In the genomic region with DNA sequence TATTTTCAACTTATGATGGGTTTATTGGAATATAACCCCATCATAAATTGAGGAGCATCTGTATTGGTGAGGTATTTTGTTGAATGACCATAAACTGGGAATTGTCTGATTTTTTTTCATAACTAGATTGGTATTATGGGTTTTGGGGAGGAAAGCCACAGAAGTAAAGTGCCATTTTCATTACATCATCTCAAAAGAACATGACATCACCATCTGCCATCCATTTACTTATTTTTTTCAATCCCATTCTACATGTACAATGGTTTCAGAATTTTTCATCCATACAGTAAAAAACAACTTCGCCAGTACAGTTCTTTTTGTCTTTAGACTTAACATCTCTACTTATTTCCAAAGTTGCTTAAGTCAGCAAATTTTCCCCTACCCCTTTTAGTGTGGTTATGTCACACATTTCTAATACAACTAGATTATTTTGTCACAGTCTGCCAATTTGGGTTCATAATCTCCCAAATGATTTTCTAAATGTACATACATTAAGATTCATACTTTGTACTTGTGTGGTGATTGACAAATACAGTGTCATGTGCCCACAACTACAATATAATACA, we compare ENCODE assay signal across 34 cellular contexts.
"Had no signal": no experiment of that assay in that cellular context is flagged by ENCODE, and none has a peak within 500 bp of the region (broad histone marks: within the 10 kb centered on the region; RNA-seq: fewer than 3 reads in every experiment).

No MANE protein-coding gene starts in this region.

- H3K36me3 Mint-ChIP-seq: activated CD4-positive, alpha-beta memory T cell treated with anti-CD3 and anti-CD28 coated beads for 36 hours; activated naive CD4-positive, alpha-beta T cell treated with anti-CD3 and anti-CD28 coated beads, Interleukin-2, amount 10 ng/mL, durations not matched to agents 7 days and 5 days; activated naive CD4-positive, alpha-beta T cell treated with anti-CD3 and anti-CD28 coated beads, Interleukin-2, amount 50 U/mL, for 24 hours; activated naive CD8-positive, alpha-beta T cell; activated naive CD8-positive, alpha-beta T cell treated with anti-CD3 and anti-CD28 coated beads, Interleukin-2, amount 10 ng/mL, durations not matched to agents 7 days and 5 days had no signal

- H3K36me3 ChIP-seq: ascending aorta, brain microvascular endothelial cell, breast epithelium had no signal

- H3K27ac ChIP-seq: ascending aorta, body of pancreas, brain microvascular endothelial cell, breast epithelium, VCaP had no signal

- ATAC-seq: activated CD8-positive, alpha-beta T cell treated with anti-CD3 and anti-CD28 coated beads for 36 hours; activated naive CD8-positive, alpha-beta T cell treated with anti-CD3 and anti-CD28 coated beads, Interleukin-2, amount 50 U/mL, for 24 hours; activated T-cell treated with anti-CD3 and anti-CD28 coated beads, Interleukin-2, amount 50 U/mL, for 4 hours; activated T-cell treated with anti-CD3 and anti-CD28 coated beads, Interleukin-2, amount 50 U/mL, for 72 hours; activated T-helper 17 cell treated with anti-CD3 and anti-CD28 coated beads, Interleukin-2, amount 50 U/mL, for 72 hours; body of pancreas; T-helper 17 cell had no signal

- H3K27me3 ChIP-seq: ascending aorta, body of pancreas, brain microvascular endothelial cell, breast epithelium had no signal

- H3K9me3 ChIP-seq: ascending aorta, body of pancreas, breast epithelium had no signal

- FAIRE-seq: colon, TTC549 had no signal

- H3K4me3 Mint-ChIP-seq: activated B cell treated with CpG ODN at 0.5 μM for 24 hours; activated CD4-positive, alpha-beta memory T cell treated with anti-CD3 and anti-CD28 coated beads for 36 hours; activated CD4-positive, alpha-beta T cell treated with anti-CD3 and anti-CD28 coated beads, Interleukin-2, amount 10 ng/mL, durations not matched to agents 24 days and 14 days; activated CD8-positive, alpha-beta T cell treated with anti-CD3 and anti-CD28 coated beads for 36 hours; activated naive CD4-positive, alpha-beta T cell treated with anti-CD3 and anti-CD28 coated beads, Interleukin-2, amount 10 ng/mL, durations not matched to agents 7 days and 5 days; activated naive CD4-positive, alpha-beta T cell treated with anti-CD3 and anti-CD28 coated beads, Interleukin-2, amount 50 U/mL, for 24 hours; activated naive CD8-positive, alpha-beta T cell; activated naive CD8-positive, alpha-beta T cell treated with anti-CD3 and anti-CD28 coated beads, Interleukin-2, amount 10 ng/mL, durations not matched to agents 7 days and 5 days; activated naive CD8-positive, alpha-beta T cell treated with anti-CD3 and anti-CD28 coated beads, Interleukin-2, amount 50 U/mL, for 24 hours; activated T-cell treated with anti-CD3 and anti-CD28 coated beads, Interleukin-2, amount 50 U/mL, for 4 hours; activated T-cell treated with anti-CD3 and anti-CD28 coated beads, Interleukin-2, amount 50 U/mL, for 72 hours; activated T-helper 1 cell treated with anti-CD3 and anti-CD28 coated beads, Interleukin-12 subunit alpha, Interleukin-12 subunit beta, Interleukin-2, Interleukin-4 antibody, amounts not matched to agents 30 ng/mL and 10 ng/mL and 1 ng/mL, durations not matched to agents 14 hours and 24 hours and 36 hours; activated T-helper 17 cell treated with anti-CD3 and anti-CD28 coated beads, Interleukin-2, amount 50 U/mL, for 72 hours; T-helper 17 cell had no signal

- H3K4me1 ChIP-seq: ascending aorta, body of pancreas, breast epithelium had no signal

- H3K27ac Mint-ChIP-seq: activated B cell treated with CpG ODN at 0.5 μM for 24 hours; activated CD4-positive, alpha-beta memory T cell treated with anti-CD3 and anti-CD28 coated beads for 36 hours; activated CD4-positive, alpha-beta T cell treated with anti-CD3 and anti-CD28 coated beads, Interleukin-2, amount 10 ng/mL, durations not matched to agents 24 days and 14 days; activated CD8-positive, alpha-beta T cell treated with anti-CD3 and anti-CD28 coated beads for 36 hours; activated naive CD4-positive, alpha-beta T cell treated with anti-CD3 and anti-CD28 coated beads, Interleukin-2, amount 10 ng/mL, durations not matched to agents 7 days and 5 days; activated naive CD4-positive, alpha-beta T cell treated with anti-CD3 and anti-CD28 coated beads, Interleukin-2, amount 50 U/mL, for 24 hours; activated naive CD8-positive, alpha-beta T cell; activated naive CD8-positive, alpha-beta T cell treated with anti-CD3 and anti-CD28 coated beads, Interleukin-2, amount 10 ng/mL, durations not matched to agents 7 days and 5 days; activated naive CD8-positive, alpha-beta T cell treated with anti-CD3 and anti-CD28 coated beads, Interleukin-2, amount 50 U/mL, for 24 hours; activated T-helper 1 cell treated with anti-CD3 and anti-CD28 coated beads, Interleukin-12 subunit alpha, Interleukin-12 subunit beta, Interleukin-2, Interleukin-4 antibody, amounts not matched to agents 30 ng/mL and 10 ng/mL and 1 ng/mL, durations not matched to agents 14 hours and 24 hours and 36 hours; activated T-helper 17 cell treated with anti-CD3 and anti-CD28 coated beads, Interleukin-2, amount 50 U/mL, for 72 hours; T-helper 17 cell had no signal

- H3K4me1 Mint-ChIP-seq: activated B cell treated with CpG ODN at 0.5 μM for 24 hours; activated CD4-positive, alpha-beta T cell treated with anti-CD3 and anti-CD28 coated beads, Interleukin-2, amount 10 ng/mL, durations not matched to agents 24 days and 14 days; activated naive CD4-positive, alpha-beta T cell treated with anti-CD3 and anti-CD28 coated beads, Interleukin-2, amount 10 ng/mL, durations not matched to agents 7 days and 5 days; activated naive CD4-positive, alpha-beta T cell treated with anti-CD3 and anti-CD28 coated beads, Interleukin-2, amount 50 U/mL, for 24 hours; activated naive CD8-positive, alpha-beta T cell treated with anti-CD3 and anti-CD28 coated beads, Interleukin-2, amount 10 ng/mL, durations not matched to agents 7 days and 5 days; activated naive CD8-positive, alpha-beta T cell treated with anti-CD3 and anti-CD28 coated beads, Interleukin-2, amount 50 U/mL, for 24 hours; activated T-helper 17 cell treated with anti-CD3 and anti-CD28 coated beads, Interleukin-2, amount 50 U/mL, for 72 hours; T-helper 17 cell had no signal

- H3K27me3 Mint-ChIP-seq: activated B cell treated with CpG ODN at 0.5 μM for 24 hours; activated CD4-positive, alpha-beta memory T cell treated with anti-CD3 and anti-CD28 coated beads for 36 hours; activated CD4-positive, alpha-beta T cell treated with anti-CD3 and anti-CD28 coated beads, Interleukin-2, amount 10 ng/mL, durations not matched to agents 24 days and 14 days; activated CD8-positive, alpha-beta T cell treated with anti-CD3 and anti-CD28 coated beads for 36 hours; activated naive CD4-positive, alpha-beta T cell treated with anti-CD3 and anti-CD28 coated beads, Interleukin-2, amount 10 ng/mL, durations not matched to agents 7 days and 5 days; activated naive CD4-positive, alpha-beta T cell treated with anti-CD3 and anti-CD28 coated beads, Interleukin-2, amount 50 U/mL, for 24 hours; activated naive CD8-positive, alpha-beta T cell; activated naive CD8-positive, alpha-beta T cell treated with anti-CD3 and anti-CD28 coated beads, Interleukin-2, amount 10 ng/mL, durations not matched to agents 7 days and 5 days; activated naive CD8-positive, alpha-beta T cell treated with anti-CD3 and anti-CD28 coated beads, Interleukin-2, amount 50 U/mL, for 24 hours; activated T-helper 17 cell treated with anti-CD3 and anti-CD28 coated beads, Interleukin-2, amount 50 U/mL, for 72 hours; T-helper 17 cell had no signal

- DNase-seq: activated B cell treated with CpG ODN at 0.5 μM for 24 hours; activated CD4-positive, alpha-beta memory T cell treated with anti-CD3 and anti-CD28 coated beads for 36 hours; activated CD4-positive, alpha-beta T cell treated with anti-CD3 and anti-CD28 coated beads for 4 hours; activated CD4-positive, alpha-beta T cell treated with anti-CD3 and anti-CD28 coated beads, Interleukin-2, amount 10 ng/mL, durations not matched to agents 24 days and 14 days; activated CD4-positive, alpha-beta T cell treated with anti-CD3 and anti-CD28 coated beads, Interleukin-2, amount 50 U/mL, for 1 hour; activated CD4-positive, alpha-beta T cell treated with anti-CD3 and anti-CD28 coated beads, Interleukin-2, amount 50 U/mL, for 4 hours; activated CD4-positive, CD25-positive, alpha-beta regulatory T cell treated with anti-CD3 and anti-CD28 coated beads, Interleukin-2, amount 50 U/mL, for 72 hours; activated CD8-positive, alpha-beta memory T cell treated with anti-CD3 and anti-CD28 coated beads, Interleukin-2, amount 50 U/mL, for 4 hours; activated CD8-positive, alpha-beta T cell treated with anti-CD3 and anti-CD28 coated beads for 36 hours; activated effector memory CD4-positive, alpha-beta T cell treated with anti-CD3 and anti-CD28 coated beads, Interleukin-2, amount 50 U/mL, for 16 hours; activated gamma-delta T cell treated with Interleukin-2 at 50 U/mL for 16 hours; activated naive CD4-positive, alpha-beta T cell; activated naive CD4-positive, alpha-beta T cell treated with anti-CD3 and anti-CD28 coated beads, Interleukin-2, amount 10 ng/mL, durations not matched to agents 7 days and 5 days; activated naive CD8-positive, alpha-beta T cell treated with anti-CD3 and anti-CD28 coated beads, Interleukin-2, amount 10 ng/mL, durations not matched to agents 7 days and 5 days; activated naive CD8-positive, alpha-beta T cell treated with anti-CD3 and anti-CD28 coated beads, Interleukin-2, amount 50 U/mL, for 24 hours; activated T-cell treated with anti-CD3 and anti-CD28 coated beads for 4 hours; activated T-cell treated with anti-CD3 and anti-CD28 coated beads, Interleukin-2, amount 50 U/mL, for 1 hour; activated T-cell treated with anti-CD3 and anti-CD28 coated beads, Interleukin-2, amount 50 U/mL, for 4 hours; activated T-cell treated with anti-CD3 and anti-CD28 coated beads, Interleukin-2, amount 50 U/mL, for 72 hours; amygdala; anterior cingulate cortex; body of pancreas; brain microvascular endothelial cell; central memory CD4-positive, alpha-beta T cell; T-helper 17 cell had no signal

- H3K4me3 ChIP-seq: ascending aorta, body of pancreas, breast epithelium had no signal

- H3K9me3 Mint-ChIP-seq: activated B cell treated with CpG ODN at 0.5 μM for 24 hours; activated CD4-positive, alpha-beta memory T cell treated with anti-CD3 and anti-CD28 coated beads for 36 hours; activated CD4-positive, alpha-beta T cell treated with anti-CD3 and anti-CD28 coated beads, Interleukin-2, amount 10 ng/mL, durations not matched to agents 24 days and 14 days; activated CD8-positive, alpha-beta T cell treated with anti-CD3 and anti-CD28 coated beads for 36 hours; activated naive CD4-positive, alpha-beta T cell treated with anti-CD3 and anti-CD28 coated beads, Interleukin-2, amount 10 ng/mL, durations not matched to agents 7 days and 5 days; activated naive CD4-positive, alpha-beta T cell treated with anti-CD3 and anti-CD28 coated beads, Interleukin-2, amount 50 U/mL, for 24 hours; activated naive CD8-positive, alpha-beta T cell treated with anti-CD3 and anti-CD28 coated beads, Interleukin-2, amount 10 ng/mL, durations not matched to agents 7 days and 5 days; activated naive CD8-positive, alpha-beta T cell treated with anti-CD3 and anti-CD28 coated beads, Interleukin-2, amount 50 U/mL, for 24 hours; activated T-cell treated with anti-CD3 and anti-CD28 coated beads, Interleukin-2, amount 50 U/mL, for 4 hours; activated T-cell treated with anti-CD3 and anti-CD28 coated beads, Interleukin-2, amount 50 U/mL, for 72 hours; activated T-helper 1 cell treated with anti-CD3 and anti-CD28 coated beads, Interleukin-12 subunit alpha, Interleukin-12 subunit beta, Interleukin-2, Interleukin-4 antibody, amounts not matched to agents 30 ng/mL and 10 ng/mL and 1 ng/mL, durations not matched to agents 14 hours and 24 hours and 36 hours; activated T-helper 17 cell treated with anti-CD3 and anti-CD28 coated beads, Interleukin-2, amount 50 U/mL, for 72 hours had no signal
